In genomic region chr7:156585025-156585648, GRCh38 we compare ENCODE assay signal across 1 cellular context.
TF ChIP-seq lines count a peak whose summit lies in the region.

No MANE protein-coding gene starts in this region.

TF ChIP-seq in WTC11, 78 proteins besides CTCF, POLR2A, EP300 and RAD21 (continued from another document):
- no peak for TF ChIP-seq SP1 (CRISPR knock-in tag; conservative IDR thresholded peaks at IDR 0.05)
- no peak for TF ChIP-seq ZNF138 (CRISPR knock-in tag; conservative IDR thresholded peaks at IDR 0.05)
- no peak for TF ChIP-seq PRRX2 (CRISPR knock-in tag; IDR thresholded peaks at IDR 0.05)
- 0 out of 2 replicates have a peak, but pooled peaks have one; percentile 7 for TF ChIP-seq USF2 (CRISPR knock-in tag; IDR thresholded peaks at IDR 0.05)
- TF ChIP-seq ZNF416 (CRISPR knock-in tag; IDR thresholded peaks at IDR 0.05), result no peak
- TF ChIP-seq ZNF281 (CRISPR knock-in tag; IDR thresholded peaks at IDR 0.05), result no peak
- no peak for TF ChIP-seq ZBTB43 (CRISPR knock-in tag; IDR thresholded peaks at IDR 0.05)
- TF ChIP-seq E2F4 (CRISPR knock-in tag; IDR thresholded peaks at IDR 0.05; ENCODE audit: borderline replicate concordance, low read depth), result no peak
